In the genomic region with DNA sequence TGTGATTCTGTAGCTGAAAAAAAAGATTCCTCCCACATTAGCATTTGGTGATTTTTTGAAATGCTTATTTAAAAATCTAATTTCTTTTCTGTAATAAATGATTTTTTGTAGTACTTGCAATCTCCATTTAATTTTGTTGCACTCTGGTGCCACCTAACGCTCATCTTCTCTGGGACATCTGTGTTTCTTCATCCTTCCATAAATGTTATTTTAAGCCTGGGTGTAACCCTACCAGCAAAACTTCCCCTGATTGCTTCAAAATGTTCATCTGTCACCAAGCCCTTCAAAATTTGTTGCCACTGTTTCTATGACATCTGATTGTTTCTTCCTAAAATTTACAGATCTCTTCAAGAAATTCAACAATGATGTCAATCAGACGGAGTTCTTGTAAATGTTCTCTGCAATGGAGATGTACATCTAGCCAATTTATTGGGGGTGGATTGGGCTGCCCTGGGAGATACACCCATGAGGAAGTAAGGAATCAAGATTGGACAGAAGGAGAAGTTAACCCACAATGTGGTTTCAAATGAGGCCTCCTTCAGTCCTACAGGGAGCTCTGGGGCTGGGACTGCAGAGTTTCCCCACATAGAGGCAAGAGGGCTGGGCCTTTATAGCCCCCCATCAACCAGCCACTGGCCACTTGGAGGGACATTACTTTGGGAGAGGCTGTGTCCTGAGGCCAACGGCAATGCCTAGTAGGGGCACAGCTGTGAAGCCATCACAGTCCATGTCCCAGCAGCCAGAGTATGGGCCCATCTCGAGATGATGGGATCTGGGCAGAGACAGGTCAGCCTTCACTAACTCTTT, we compare ENCODE assay signal across 8 cellular contexts. TPM values are rescaled to one million over a fixed set of nuclear protein-coding genes. Genes with fewer than 3 reads are reported as not detected.
DNase-seq lines count a peak whose midpoint lies in the region; ATAC-seq, FAIRE-seq and TF ChIP-seq lines count a peak whose summit lies in the region.

No MANE protein-coding gene starts in this region.

- CTCF ChIA-PET in A549 (lab: Yijun Ruan, JAX), result interaction anchor here (0.5 to 7.3 kb wide), 12 partner anchors 12 to 314 kb away, joined by 3 to 68 read pairs (median 4); no protein-coding TSS in a partner anchor

- H3K27me3 ChIP-seq in fibroblast of lung (ENCODE audit: control insufficient read depth, insufficient read depth, low read length), result no peaks in the 10 kb centered on the region

- TF ChIP-seq CTCF in A549 (IDR thresholded peaks at IDR 0.05), result peak; percentile 68
- peak; percentile 32; the same call in 1 of the 2 replicates for TF ChIP-seq CTCF in GM12874 (IDR thresholded peaks at IDR 0.05; ENCODE audit: insufficient read depth, low read depth, low read length)
- TF ChIP-seq CTCF in fibroblast of lung (conservative IDR thresholded peaks at IDR 0.05 in 1 of 2, IDR thresholded peaks at IDR 0.05 in 1 of 2; ENCODE audit: low read depth in 1 of 2, low read length in 2 of 2), result peak; percentile 52 to 65

- H3K4me3 ChIP-seq in A549 (no peak overlapping the region), fibroblast of lung (replicated peaks in 1 of 4; ENCODE audit: control extremely low read depth in 1 of 4, insufficient read depth in 1 of 4, low read depth in 3 of 4, low read length in 4 of 4) (no peak overlapping the region)

- no peak overlapping the region for H3K4me2 ChIP-seq in A549
- H3K4me2 ChIP-seq in fibroblast of lung (ENCODE audit: extremely low read depth, insufficient read depth, low read length), result no peak overlapping the region

- ATAC-seq in A549, result peak; percentile 75; a peak in 4 of 6 replicates
- no peak for ATAC-seq in GM21737 (IDR thresholded peaks at IDR 0.05; ENCODE audit: unreplicated experiment)
- ATAC-seq in activated naive CD4-positive, alpha-beta T cell treated with anti-CD3 and anti-CD28 coated beads, Interleukin-2, amount 50 U/mL, for 72 hours, result no peak

- no peaks in the 10 kb centered on the region for H3K9me3 Mint-ChIP-seq in activated naive CD4-positive, alpha-beta T cell treated with anti-CD3 and anti-CD28 coated beads, Interleukin-2, amount 50 U/mL, for 72 hours

- no peaks in the 10 kb centered on the region for H3K4me1 ChIP-seq in A549
- H3K4me1 ChIP-seq in fibroblast of lung (ENCODE audit: control insufficient read depth, extremely low read depth, insufficient read depth, low read length), result no peaks in the 10 kb centered on the region

- no peak for TF ChIP-seq POLR2A in A549 (IDR thresholded peaks at IDR 0.05; ENCODE audit: low read length)

- no peaks in the 10 kb centered on the region for H4K20me1 ChIP-seq in fibroblast of lung (ENCODE audit: control insufficient read depth, extremely low read depth, insufficient read depth, low read length)

- POLR2A ChIA-PET in A549 (lab: Yijun Ruan, JAX), result no interaction called here

- no peak for FAIRE-seq in A549 (lab: Jason Lieb, UNC)

- no peaks in the 10 kb centered on the region for H3K36me3 ChIP-seq in fibroblast of lung (ENCODE audit: control insufficient read depth, insufficient read depth, low read length)

- peak in 1 of 2 experiments; percentile 36 for DNase-seq in A549 (ENCODE audit: low read depth in 1 of 2, low spot score in 1 of 2)
- DNase-seq in RKO (ENCODE audit: low spot score), result peak; percentile 73
- DNase-seq in fibroblast of lung (ENCODE audit: low read depth in 2 of 2), result peak; percentile 18 to 69
- peak; percentile 69 for DNase-seq in superior temporal gyrus (ENCODE audit: extremely low spot score)
- no peak for DNase-seq in NCI-H1105 treated with DMSO at 0.1 percent for 48 hours (lab: John Stamatoyannopoulos, UW)
- DNase-seq in activated naive CD4-positive, alpha-beta T cell treated with anti-CD3 and anti-CD28 coated beads, Interleukin-2, amount 50 U/mL, for 72 hours (ENCODE audit: low spot score in 2 of 2), result no peak

- no peak overlapping the region for H2AFZ ChIP-seq in fibroblast of lung (ENCODE audit: low read length)

- no peak overlapping the region for H3K9ac ChIP-seq in fibroblast of lung (ENCODE audit: insufficient read depth, low read length)

- TF ChIP-seq EP300 in A549 (IDR thresholded peaks at IDR 0.05), result no peak

- H3K9me3 ChIP-seq in A549 (no peaks in the 10 kb centered on the region), fibroblast of lung (ENCODE audit: control insufficient read depth, insufficient read depth, low read depth, low read length) (no peaks in the 10 kb centered on the region)

- no peak overlapping the region for H3K27ac Mint-ChIP-seq in activated naive CD4-positive, alpha-beta T cell treated with anti-CD3 and anti-CD28 coated beads, Interleukin-2, amount 50 U/mL, for 72 hours

- TF ChIP-seq RAD21 in A549 (conservative IDR thresholded peaks at IDR 0.05 in 1 of 2, IDR thresholded peaks at IDR 0.05 in 1 of 2), result peak; percentile 61 to 69

- H3K27ac ChIP-seq in A549 (no peak overlapping the region), fibroblast of lung (ENCODE audit: insufficient read depth, low read length) (no peak overlapping the region)

- 30% methylated on average over 4 of the region's 4 CpGs for WGBS in A549 (ENCODE audit: missing lambda C conversion rate)

- no peaks in the 10 kb centered on the region for H3K79me2 ChIP-seq in fibroblast of lung (ENCODE audit: control insufficient read depth, insufficient read depth, low read length)

- no peaks in the 10 kb centered on the region for H3K36me3 Mint-ChIP-seq in activated naive CD4-positive, alpha-beta T cell treated with anti-CD3 and anti-CD28 coated beads, Interleukin-2, amount 50 U/mL, for 72 hours

TF ChIP-seq in A549, 52 proteins besides CTCF, POLR2A, EP300 and RAD21:
- TF ChIP-seq CEBPB (IDR thresholded peaks at IDR 0.05) (no peak), TFCP2L1 (CRISPR knock-in tag; IDR thresholded peaks at IDR 0.05) (no peak), NFE2L2 (conservative IDR thresholded peaks at IDR 0.05; ENCODE audit: low read length) (no peak), ZSCAN20 (CRISPR knock-in tag; IDR thresholded peaks at IDR 0.05) (no peak), SMC3 (IDR thresholded peaks at IDR 0.05) (peak; percentile 61), HDAC2 (IDR thresholded peaks at IDR 0.05) (no peak)
TF ChIP-seq in A549: peak in this region for 1.

RNA-seq across cellular contexts. Expression of gene MCTP1, which starts 23.3 kb away (rescaled TPM):
- 6.9 and 7.9 TPM in 2 replicates for polyA plus RNA-seq in A549 (2011; rRNA removed)
- polyA plus RNA-seq in A549 (2012; cell fraction: cytosol; rRNA removed), result 0.78 and 0.91 TPM in 2 replicates
- 0.42 and 1.1 TPM in 2 replicates for polyA plus RNA-seq in A549 (2012; cell fraction: nucleus; rRNA removed)
- polyA plus RNA-seq in A549 (2017; fragmentation: RNase III; extraction: RNeasy Plus Mini Kit Qiagen cat#74134 plus additional on column Dnase treatment), result 3.2 to 5.4 TPM (median 3.8 TPM) in 3 replicates
- 6.0 and 7.1 TPM in 2 replicates for polyA minus RNA-seq in A549 (2011; rRNA and poly(A)+ RNA removed)
- 3.6 and 7.9 TPM in 2 replicates for total RNA-seq in fibroblast of lung
- 0.78 and 4.2 TPM in 2 replicates for polyA plus RNA-seq in fibroblast of lung
- polyA plus RNA-seq in fibroblast of lung (2012), result 0.78 and 3.5 TPM in 2 replicates
- 0.22 TPM in 1 of 2 replicates, not detected in the other for polyA minus RNA-seq in fibroblast of lung (ENCODE audit: low replicate concordance)
- under 1 TPM; 0.87 to 0.93 TPM for total RNA-seq in activated naive CD4-positive, alpha-beta T cell treated with anti-CD3 and anti-CD28 coated beads, Interleukin-2, amount 50 U/mL, for 72 hours

Comparison
In these comparisons a context has a peak if more than half of its experiments do, and no peak if none do; other contexts are left out.
1. ATAC-seq: peak in A549 (2 of 2); none in GM21737 (single experiment) and activated naive CD4-positive, alpha-beta T cell treated with anti-CD3 and anti-CD28 coated beads, Interleukin-2, amount 50 U/mL, for 72 hours (0 of 2).
2. DNase-seq: peak in RKO (single experiment), fibroblast of lung (2 of 2) and superior temporal gyrus (single experiment); none in NCI-H1105 treated with DMSO at 0.1 percent for 48 hours (single experiment) and activated naive CD4-positive, alpha-beta T cell treated with anti-CD3 and anti-CD28 coated beads, Interleukin-2, amount 50 U/mL, for 72 hours (0 of 2).
3. Peak in every context shown above with its lines, with median percentiles within 50 percentile points of each other: CTCF ChIP-seq.